ENCODE assay signal across 8 cellular contexts in genomic region chr6:63636516-63636968, GRCh38. TPM values are rescaled to one million over a fixed set of nuclear protein-coding genes. Genes with fewer than 3 reads are reported as not detected.
DNase-seq lines count a peak whose midpoint lies in the region; ATAC-seq and TF ChIP-seq lines count a peak whose summit lies in the region.

No MANE protein-coding gene starts in this region.

- ATAC-seq in HG02571 (IDR thresholded peaks at IDR 0.05; ENCODE audit: unreplicated experiment): peak; percentile 9
- peak; percentile 28 for ATAC-seq in left colon

- intact Hi-C loops in left colon (cut with DNase I, micrococcal nuclease): no loop called here

- peak overlapping the region; percentile 98 for H3K27ac ChIP-seq in VCaP

- peak; percentile 59 for DNase-seq in ELF-1 (ENCODE audit: low read depth, low spot score)
- DNase-seq in NCI-H1694 treated with DMSO at 0.1 percent for 48 hours (lab: John Stamatoyannopoulos, UW): peak; percentile 12
- peak; percentile 62 for DNase-seq in cerebellar cortex (ENCODE audit: low spot score)
- DNase-seq in left colon: peak; percentile 68 to 83
- DNase-seq in stimulated activated CD4-positive, alpha-beta T cell treated with anti-CD3 and anti-CD28 coated beads, Interleukin-1b, Interleukin-23, amount 100 ng/mL, for 48 hours: peak; percentile 60
- no peak for DNase-seq in HuH-7.5 (ENCODE audit: low spot score)

- TF ChIP-seq CTCF in VCaP (conservative IDR thresholded peaks at IDR 0.05): no peak

RNA-seq across cellular contexts. Expression of gene PHF3, which starts 0.9 kb away (rescaled TPM):
- 10 to 100 TPM; 51.1 to 64.0 TPM for total RNA-seq in left colon
